ENCODE assay signal across 19 cellular contexts in the genomic region with DNA sequence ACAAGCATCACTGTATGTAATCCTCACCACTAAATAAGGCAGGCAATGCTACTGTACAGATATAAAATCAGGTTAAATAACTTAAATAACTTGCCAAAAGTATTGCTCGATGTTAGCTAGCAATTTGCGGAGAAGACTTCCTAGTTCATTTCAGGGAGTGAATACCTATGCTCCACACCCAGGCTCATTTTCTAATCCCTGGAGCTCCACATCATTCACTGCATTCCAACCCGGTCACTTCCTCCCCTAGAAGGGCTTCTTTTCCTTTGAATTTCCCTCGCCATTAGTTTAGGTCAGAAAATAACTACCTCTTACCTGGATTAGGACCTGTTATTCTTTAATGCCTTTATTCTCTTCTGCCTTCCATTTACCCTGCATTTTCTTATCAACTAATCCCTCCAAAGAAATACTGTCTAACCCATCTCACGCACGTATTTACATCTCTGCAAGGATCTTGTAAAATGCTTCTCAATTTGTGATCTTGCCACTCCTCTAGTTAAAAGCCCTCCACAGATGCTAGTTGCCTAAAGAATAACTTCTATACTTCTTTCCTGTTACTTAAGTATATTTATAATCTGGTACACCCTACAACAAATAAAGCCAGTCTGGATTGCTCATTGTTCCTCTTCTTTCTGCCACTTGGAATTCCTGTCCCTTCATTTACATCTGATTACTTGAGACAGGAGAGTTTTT.
DNase-seq lines count a peak whose midpoint lies in the region; ATAC-seq, FAIRE-seq and TF ChIP-seq lines count a peak whose summit lies in the region.
"Had no signal": no experiment of that assay in that cellular context is flagged by ENCODE, and none has a peak within 500 bp of the region (broad histone marks: within the 10 kb centered on the region; RNA-seq: fewer than 3 reads in every experiment).

No MANE protein-coding gene starts in this region.

- DNase-seq in GM23338 (ENCODE audit: low spot score) (peak; percentile 40), H1 (ENCODE audit: low read depth in 1 of 2, low spot score in 2 of 2) (no peak), mesendoderm (peak; percentile 36), retinal pigment epithelial cell (ENCODE audit: low read depth) (peak; percentile 32), CD14-positive monocyte (ENCODE audit: low spot score) (no peak)
- DNase-seq: ACHN; CD4-positive, alpha-beta memory T cell; DMS153; DMS79 treated with DMSO at 0.1 percent for 48 hours; EL; GOT3; IMR-90; KBM-7 had no signal

- intact Hi-C loops in CD14-positive monocyte (cut with micrococcal nuclease) = no loop called here

- no peaks in the 10 kb centered on the region for H4K20me1 ChIP-seq in GM23338 (replicated peaks; ENCODE audit: insufficient read depth)
- no peaks in the 10 kb centered on the region for H4K20me1 ChIP-seq in H1 (replicated peaks in 1 of 2; ENCODE audit: control insufficient read depth in 1 of 2, insufficient read depth in 2 of 2, low read length in 2 of 2)
- H4K20me1 ChIP-seq: BLaER1 treated with 17β-estradiol and CSF1 and Interleukin-3, amounts not matched to agents 10 nM and 100 nM had no signal

- no peak for TF ChIP-seq CTCF in GM23338 (conservative IDR thresholded peaks at IDR 0.05; ENCODE audit: low read depth in 2 of 2)
- TF ChIP-seq CTCF in H1 (IDR thresholded peaks at IDR 0.05; ENCODE audit: control extremely low read depth in 1 of 3, insufficient read depth in 1 of 3, low read depth in 1 of 3, low read length in 3 of 3) = no peak
- TF ChIP-seq CTCF in retinal pigment epithelial cell (conservative IDR thresholded peaks at IDR 0.05; ENCODE audit: low read depth, low read length) = no peak
- TF ChIP-seq CTCF in CD14-positive monocyte (IDR thresholded peaks at IDR 0.05) = no peak

- no peak for TF ChIP-seq POLR2A in H1 (IDR thresholded peaks at IDR 0.05; ENCODE audit: control extremely low read depth in 1 of 2, low read depth in 2 of 2, low read length in 2 of 2)

- no peak overlapping the region for H2AFZ ChIP-seq in GM23338
- no peak overlapping the region for H2AFZ ChIP-seq in H1 (ENCODE audit: low read length)

- H4K5ac ChIP-seq in H1 (ENCODE audit: insufficient read length, low read depth, low read length) (no peak overlapping the region), mesendoderm (ENCODE audit: low read length) (no peak overlapping the region)

- H3K36me3 ChIP-seq in GM23338 (ENCODE audit: insufficient read depth) (no peaks in the 10 kb centered on the region), H1 (ENCODE audit: control insufficient read depth in 2 of 4, insufficient read depth in 4 of 4, low read length in 3 of 4) (no peaks in the 10 kb centered on the region), mesendoderm (ENCODE audit: control insufficient read depth, insufficient read depth, low read length) (no peaks in the 10 kb centered on the region)
- H3K36me3 ChIP-seq: BLaER1 treated with 17β-estradiol and CSF1 and Interleukin-3, amounts not matched to agents 10 nM and 100 nM had no signal

- no peak overlapping the region for H3K27ac ChIP-seq in GM23338 (ENCODE audit: low read depth)
- H3K27ac ChIP-seq in H1 (ENCODE audit: low read depth, low read length) = no peak overlapping the region
- no peak overlapping the region for H3K27ac ChIP-seq in mesendoderm (ENCODE audit: low read depth, low read length)
- H3K27ac ChIP-seq: BLaER1 treated with 17β-estradiol and CSF1 and Interleukin-3, amounts not matched to agents 10 nM and 100 nM had no signal

- H3F3A ChIP-seq in GM23338 (replicated peaks; ENCODE audit: low read depth) = no peaks in the 10 kb centered on the region

- FAIRE-seq in H1 (lab: Jason Lieb, UNC) = peak; percentile 63
- FAIRE-seq: G401.6, GM12892 had no signal

- no peak overlapping the region; the same call in 1 of the 2 replicates for H3K27ac Mint-ChIP-seq in GM23338
- H3K27ac Mint-ChIP-seq in CD14-positive monocyte = no peak overlapping the region
- H3K27ac Mint-ChIP-seq: CD4-positive, alpha-beta memory T cell had no signal

- H3K56ac ChIP-seq in H1 (replicated peaks; ENCODE audit: insufficient read length, low read depth, low read length) (no peak overlapping the region), mesendoderm (ENCODE audit: low read length) (no peak overlapping the region)

- H3K79me1 ChIP-seq in H1 (ENCODE audit: low read depth, low read length) (no peaks in the 10 kb centered on the region), mesendoderm (ENCODE audit: low read length) (no peaks in the 10 kb centered on the region)

- no peak overlapping the region for H2AK5ac ChIP-seq in H1 (ENCODE audit: low read depth, low read length)
- H2AK5ac ChIP-seq in mesendoderm (ENCODE audit: low read length) = no peak overlapping the region

- peak; percentile 68 for ATAC-seq in GM23338
- no peak for ATAC-seq in SK-N-SH treated with all-trans-retinoic acid at 6 μM for 48 hours
- ATAC-seq in HG03159 (IDR thresholded peaks at IDR 0.05; ENCODE audit: unreplicated experiment) = no peak
- ATAC-seq: HCT116 had no signal

- peaks cover 17% of the 10 kb centered on the region for H3K4me1 ChIP-seq in GM23338 (ENCODE audit: insufficient read depth)
- H3K4me1 ChIP-seq in H1 (replicated peaks in 1 of 4; ENCODE audit: control insufficient read depth in 3 of 4, insufficient read depth in 4 of 4, low read length in 3 of 4) = peaks cover 0 to 6% (median 0%) of the 10 kb centered on the region in 4 experiments; a peak in 2 of 7 replicates
- no peaks in the 10 kb centered on the region for H3K4me1 ChIP-seq in mesendoderm (ENCODE audit: control insufficient read depth, low read depth, low read length)
- H3K4me1 ChIP-seq: BLaER1 treated with 17β-estradiol and CSF1 and Interleukin-3, amounts not matched to agents 10 nM and 100 nM had no signal

- H3K27me3 Mint-ChIP-seq in GM23338 (ENCODE audit: insufficient read depth, low read depth, poor library complexity) (no peaks in the 10 kb centered on the region), CD14-positive monocyte (ENCODE audit: low read depth in 3 of 3) (no peaks in the 10 kb centered on the region)
- H3K27me3 Mint-ChIP-seq: CD4-positive, alpha-beta memory T cell had no signal

- TF ChIP-seq RAD21 in H1 (IDR thresholded peaks at IDR 0.05 in 1 of 2, conservative IDR thresholded peaks at IDR 0.05 in 1 of 2; ENCODE audit: low read depth in 2 of 2, low read length in 2 of 2) = no peak

- CTCF ChIA-PET in H1 (lab: Charles Lee; ENCODE audit: partially characterized antibody) = interaction anchor here (1.1 to 1.9 kb wide), 4 partner anchors 17 to 288 kb away, joined by 3 to 10 read pairs (median 4); no protein-coding TSS in a partner anchor

- no peaks in the 10 kb centered on the region for H3K36me3 Mint-ChIP-seq in GM23338 (ENCODE audit: low read depth)
- no peaks in the 10 kb centered on the region for H3K36me3 Mint-ChIP-seq in CD14-positive monocyte
- H3K36me3 Mint-ChIP-seq: CD4-positive, alpha-beta memory T cell had no signal

- no peak overlapping the region for H3K4me3 ChIP-seq in GM23338
- no peak overlapping the region for H3K4me3 ChIP-seq in H1 (ENCODE audit: extremely low read depth in 1 of 4, insufficient read depth in 2 of 4, low read depth in 3 of 4, low read length in 4 of 4)
- no peak overlapping the region for H3K4me3 ChIP-seq in mesendoderm (ENCODE audit: low read length)
- no peak overlapping the region for H3K4me3 ChIP-seq in retinal pigment epithelial cell (ENCODE audit: low read length)
- H3K4me3 ChIP-seq: BLaER1 treated with 17β-estradiol and CSF1 and Interleukin-3, amounts not matched to agents 10 nM and 100 nM had no signal

- H3K79me2 ChIP-seq in GM23338 (replicated peaks; ENCODE audit: insufficient read depth) (no peaks in the 10 kb centered on the region), H1 (ENCODE audit: control insufficient read depth in 1 of 2, insufficient read depth in 2 of 2, low read length in 2 of 2) (no peaks in the 10 kb centered on the region), mesendoderm (ENCODE audit: control insufficient read depth, insufficient read depth, low read length) (no peaks in the 10 kb centered on the region)

- H3K9me3 Mint-ChIP-seq in GM23338 = no peaks in the 10 kb centered on the region
- H3K9me3 Mint-ChIP-seq in CD14-positive monocyte = peaks cover 0 to 3% (median 0%) of the 10 kb centered on the region in 7 donors

- no peak overlapping the region for H2BK12ac ChIP-seq in H1 (ENCODE audit: low read depth, low read length)

- H3K9me3 ChIP-seq in H1 (ENCODE audit: insufficient read depth in 2 of 2, low read depth in 1 of 2, low read length in 1 of 2) = no peaks in the 10 kb centered on the region
- H3K9me3 ChIP-seq: BLaER1 treated with 17β-estradiol and CSF1 and Interleukin-3, amounts not matched to agents 10 nM and 100 nM had no signal

- H2BK5ac ChIP-seq in H1 (ENCODE audit: low read depth, low read length) (no peak overlapping the region), mesendoderm (ENCODE audit: low read length) (no peak overlapping the region)

- no peak for TF ChIP-seq EP300 in H1 (IDR thresholded peaks at IDR 0.05; ENCODE audit: borderline replicate concordance in 1 of 2, low read depth in 2 of 2, low read length in 2 of 2)

- no peak overlapping the region for H2BK20ac ChIP-seq in H1 (ENCODE audit: low read length)

- no peaks in the 10 kb centered on the region for H3K9me2 ChIP-seq in GM23338 (ENCODE audit: insufficient read depth)

- no peak overlapping the region for H4K8ac ChIP-seq in H1 (ENCODE audit: extremely low read depth, insufficient read depth, low read length)
- H4K8ac ChIP-seq in mesendoderm (ENCODE audit: low read depth, low read length) = no peak overlapping the region

- no peak overlapping the region for H3K14ac ChIP-seq in H1 (ENCODE audit: insufficient read length)

- H3K18ac ChIP-seq in H1 (ENCODE audit: extremely low read depth, low read length) (no peak overlapping the region), mesendoderm (ENCODE audit: low read length) (no peak overlapping the region)

- H2BK120ac ChIP-seq in H1 (replicated peaks; ENCODE audit: low read depth, low read length) (no peak overlapping the region), mesendoderm (ENCODE audit: low read depth, low read length) (no peak overlapping the region)

- no peaks in the 10 kb centered on the region; the same call in 1 of the 2 replicates for H3K23me2 ChIP-seq in H1 (ENCODE audit: low read depth, low read length)

- H3K4me2 ChIP-seq in GM23338 (peak overlapping the region; percentile 44; the same call in 1 of the 2 replicates), H1 (ENCODE audit: insufficient read depth in 1 of 2, low read depth in 2 of 2, low read length in 2 of 2) (no peak overlapping the region), mesendoderm (ENCODE audit: low read length) (no peak overlapping the region)
- H3K4me2 ChIP-seq: BLaER1 treated with 17β-estradiol and CSF1 and Interleukin-3, amounts not matched to agents 10 nM and 100 nM had no signal

- H3K23ac ChIP-seq in H1 (ENCODE audit: insufficient read length) (no peak overlapping the region), mesendoderm (ENCODE audit: low read length) (no peak overlapping the region)

- H3K4ac ChIP-seq in H1 (replicated peaks; ENCODE audit: insufficient read length, low read depth, low read length) (no peak overlapping the region), mesendoderm (ENCODE audit: low read depth, low read length) (no peak overlapping the region)

- H4K91ac ChIP-seq in H1 (replicated peaks; ENCODE audit: insufficient read length, low read length) = no peak overlapping the region

- no peak overlapping the region for H3K9ac ChIP-seq in H1 (replicated peaks in 1 of 4; ENCODE audit: extremely low read depth in 1 of 4, low read depth in 3 of 4, low read length in 3 of 4)
- H3K9ac ChIP-seq in mesendoderm (ENCODE audit: low read length) = no peak overlapping the region
- H3K9ac ChIP-seq: BLaER1 treated with 17β-estradiol and CSF1 and Interleukin-3, amounts not matched to agents 10 nM and 100 nM had no signal

- H3K4me1 Mint-ChIP-seq in GM23338 = peaks cover 13% of the 10 kb centered on the region
- no peaks in the 10 kb centered on the region for H3K4me1 Mint-ChIP-seq in CD14-positive monocyte
- H3K4me1 Mint-ChIP-seq: CD4-positive, alpha-beta memory T cell had no signal

- no peak overlapping the region for H2BK15ac ChIP-seq in H1 (ENCODE audit: low read length)
- no peak overlapping the region for H2BK15ac ChIP-seq in mesendoderm (replicated peaks; ENCODE audit: low read depth)

- H3K27me3 ChIP-seq in GM23338 (ENCODE audit: insufficient read depth) (no peaks in the 10 kb centered on the region), H1 (replicated peaks in 1 of 4; ENCODE audit: control insufficient read depth in 3 of 4, extremely low read depth in 1 of 4, insufficient read depth in 3 of 4, low read length in 3 of 4) (no peaks in the 10 kb centered on the region), mesendoderm (ENCODE audit: insufficient read depth, low read length, poor library complexity) (no peaks in the 10 kb centered on the region)
- H3K27me3 ChIP-seq: BLaER1 treated with 17β-estradiol and CSF1 and Interleukin-3, amounts not matched to agents 10 nM and 100 nM had no signal

- POLR2A ChIA-PET in H1 (lab: Charles Lee; ENCODE audit: partially characterized antibody) = no interaction called here

- WGBS in H1 (ENCODE audit: extremely low coverage in 1 of 2, insufficient coverage in 1 of 2, insufficient read length in 1 of 2, insufficient replicate concordance in 2 of 2, low coverage in 1 of 2, low lambda C conversion rate in 2 of 2, missing lambda C conversion rate in 1 of 2), 2 experiments = 82% methylated on average over 6 of the region's 6 CpGs; no CpG with 5 or more reads in 1 of the 2 experiments
- no CpG with 5 or more reads among the region's 6 CpGs for WGBS in mesendoderm (ENCODE audit: extremely low coverage, insufficient coverage, low lambda C conversion rate)

- no peak overlapping the region for H3K4me3 Mint-ChIP-seq in GM23338
- H3K4me3 Mint-ChIP-seq in CD14-positive monocyte = no peak overlapping the region
- H3K4me3 Mint-ChIP-seq: CD4-positive, alpha-beta memory T cell had no signal

Comparison
In these comparisons a context has a peak if more than half of its experiments do, and no peak if none do; other contexts are left out.
1. DNase-seq: peak in GM23338 (single experiment), mesendoderm (single experiment) and retinal pigment epithelial cell (single experiment); none in H1 (0 of 2) and CD14-positive monocyte (single experiment).